8 cellular contexts compared by ENCODE assay signal in genomic region chr1:154272217-154272998, GRCh38. TPM values are rescaled to one million over a fixed set of nuclear protein-coding genes. Genes with fewer than 3 reads are reported as not detected.
DNase-seq lines count a peak whose midpoint lies in the region; ATAC-seq and TF ChIP-seq lines count a peak whose summit lies in the region.

Gene HAX1 (plus strand): TSS chr1:154272629. CDS start chr1:154272724, 95 bp downstream.

- peaks cover 33% of the 10 kb centered on the region for H3K4me1 ChIP-seq in OCI-LY3 (ENCODE audit: low read length)
- H3K4me1 ChIP-seq in mucosa of descending colon (ENCODE audit: low read depth), result peaks cover 10% of the 10 kb centered on the region

- no peaks in the 10 kb centered on the region for H4K20me1 ChIP-seq in OCI-LY3 (ENCODE audit: insufficient read depth, low read length)

- H3K4me2 ChIP-seq in OCI-LY3 (ENCODE audit: low read length), result peak within 1 kb of the TSS; percentile 85

- peak; percentile 85 for ATAC-seq in GM21447 (IDR thresholded peaks at IDR 0.05; ENCODE audit: unreplicated experiment)
- ATAC-seq in mucosa of descending colon, result peak; percentile 98

- H3K27me3 ChIP-seq in OCI-LY3 (ENCODE audit: low read depth, low read length), result no peaks in the 10 kb centered on the region

- H3K79me2 ChIP-seq in OCI-LY3 (ENCODE audit: low read length), result peaks cover 16% of the 10 kb centered on the region

- TF ChIP-seq CTCF in OCI-LY3 (IDR thresholded peaks at IDR 0.05; ENCODE audit: low read depth, low read length) (peak; percentile 98), epithelial cell of esophagus (IDR thresholded peaks at IDR 0.05; ENCODE audit: insufficient read depth, low read depth, low read length, missing control alignments) (peak; percentile 74), mucosa of descending colon (IDR thresholded peaks at IDR 0.05) (peak; percentile 40)

- H3K4me3 ChIP-seq in OCI-LY3 (ENCODE audit: low read length) (peak within 1 kb of the TSS; percentile 94), epithelial cell of esophagus (ENCODE audit: low read length) (peak within 1 kb of the TSS; percentile 100), mucosa of descending colon (peak within 1 kb of the TSS; percentile 43)

- H2AFZ ChIP-seq in OCI-LY3 (ENCODE audit: low read depth, low read length), result peak within 1 kb of the TSS; percentile 65

- peak within 1 kb of the TSS; percentile 84 for H3K27ac ChIP-seq in OCI-LY3 (ENCODE audit: low read length)

- H3K36me3 ChIP-seq in OCI-LY3 (replicated peaks; ENCODE audit: low read depth, low read length) (peaks cover 31% of the 10 kb centered on the region), mucosa of descending colon (ENCODE audit: low read depth) (no peaks in the 10 kb centered on the region)

- intact Hi-C loops in mucosa of descending colon (cut with DNase I, micrococcal nuclease), result no loop called here

- no peaks in the 10 kb centered on the region for H3K9me3 ChIP-seq in OCI-LY3 (ENCODE audit: insufficient read depth, low read length)
- no peaks in the 10 kb centered on the region for H3K9me3 ChIP-seq in mucosa of descending colon

- DNase-seq in DMS 273 (lab: John Stamatoyannopoulos, UW; ENCODE audit: unreplicated experiment) (peak; percentile 98), HuH-7 (ENCODE audit: low spot score) (peak; percentile 89), activated T-cell treated with anti-CD3 and anti-CD28 coated beads for 1 hour (ENCODE audit: low read depth) (peak; percentile 91), epithelial cell of esophagus (ENCODE audit: low read depth) (peak; percentile 96), mucosa of descending colon (peak; percentile 95 to 97 (median 96))
- DNase-seq in stimulated activated CD8-positive, alpha-beta memory T cell treated with anti-CD3 and anti-CD28 coated beads, Interleukin-4, amount 100 ng/mL, for 4 hours (ENCODE audit: low read depth in 2 of 2, low spot score in 1 of 2), result peak; percentile 98

- H3K9ac ChIP-seq in OCI-LY3 (ENCODE audit: low read length), result peak within 1 kb of the TSS; percentile 98

RNA-seq across cellular contexts. Expression of gene HAX1, which starts in this region (rescaled TPM):
- 10 to 100 TPM; 60.8 to 66.3 (median 64.5) TPM for total RNA-seq in mucosa of descending colon

Comparison
In these comparisons a context has a peak if more than half of its experiments do, and no peak if none do; other contexts are left out.
1. Peak in every context shown above with its lines: DNase-seq, ATAC-seq, H3K4me3 ChIP-seq and H3K27ac ChIP-seq.
2. H3K4me3 ChIP-seq: peak in every context shown above with its lines; median percentile 100 in epithelial cell of esophagus; 94 in OCI-LY3; 43 in mucosa of descending colon.
3. CTCF ChIP-seq: peak in every context shown above with its lines; median percentile 98 in OCI-LY3; 74 in epithelial cell of esophagus; 40 in mucosa of descending colon.